ENCODE assay signal across 8 cellular contexts in the genomic region with DNA sequence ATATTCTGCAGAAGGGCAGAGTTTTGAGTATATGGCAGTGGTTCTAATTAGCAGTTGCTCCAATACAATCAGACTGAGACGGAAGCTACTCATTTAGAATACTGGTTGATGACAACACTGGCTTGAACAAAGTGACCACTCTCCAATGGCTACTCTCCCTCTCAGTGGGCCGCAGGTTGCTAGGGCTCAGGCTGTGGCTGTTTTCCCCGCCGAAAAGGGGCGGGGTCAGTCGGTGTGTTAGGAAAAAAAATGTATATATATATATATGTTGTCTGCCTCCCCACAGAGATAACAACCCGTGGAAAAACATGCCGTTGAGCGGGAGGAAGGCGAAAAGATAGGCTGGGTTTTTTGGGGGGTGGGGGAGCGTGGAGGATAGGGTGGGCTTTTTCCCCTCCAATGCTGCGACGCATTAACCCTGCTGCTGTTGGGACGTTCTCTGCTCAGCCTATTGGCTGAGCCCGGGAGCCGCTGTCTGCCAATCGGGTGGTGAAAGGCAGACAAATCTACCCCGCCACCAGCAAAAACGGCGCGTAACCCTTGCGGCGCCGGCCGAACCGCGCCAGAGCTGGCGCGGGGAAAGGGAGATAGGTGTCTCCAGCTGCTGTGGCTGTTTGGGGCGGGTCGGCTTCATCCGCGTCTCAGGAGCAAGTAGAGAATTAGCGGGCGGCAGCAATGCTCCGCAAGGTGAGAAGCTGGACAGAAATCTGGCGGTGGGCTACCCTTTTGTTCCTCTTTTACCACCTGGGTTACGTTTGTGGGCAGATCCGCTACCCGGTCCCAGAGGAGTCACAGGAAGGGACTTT.
A peak's percentile ranks its signal among the peaks of the same experiment; 100 is the strongest.
DNase-seq lines count a peak whose midpoint lies in the region; ATAC-seq lines count a peak whose summit lies in the region.

A gene (plus strand): TSS at position 532 of the 806 bp plus-strand sequence. CDS start 144 bp downstream, at position 676.

- H3K9ac ChIP-seq in duodenal mucosa (ENCODE audit: low read depth in 1 of 2, low read length in 2 of 2): no peak within 1 kb of the TSS

- peak within 1 kb of the TSS; percentile 57 to 60 for H3K4me3 ChIP-seq in duodenal mucosa (ENCODE audit: low read depth in 1 of 2, low read length in 2 of 2)

- peaks cover 0 to 13% of the 10 kb centered on the region in 2 donors for H3K4me1 ChIP-seq in duodenal mucosa (ENCODE audit: control insufficient read depth in 1 of 2, insufficient read depth in 2 of 2, low read length in 2 of 2)

- no peaks in the 10 kb centered on the region for H3K36me3 ChIP-seq in duodenal mucosa (ENCODE audit: control insufficient read depth in 1 of 2, insufficient read depth in 2 of 2, low read length in 2 of 2)

- DNase-seq in DMS79 (lab: John Stamatoyannopoulos, UW): peak; percentile 22
- peak; percentile 56 for DNase-seq in NCI-H146 treated with DMSO at 0.1 percent for 48 hours (lab: John Stamatoyannopoulos, UW; ENCODE audit: unreplicated experiment)
- DNase-seq in middle frontal gyrus (ENCODE audit: extremely low spot score, low spot score): peak; percentile 68
- DNase-seq in Ammon's horn (ENCODE audit: low spot score): no peak
- no peak for DNase-seq in DMS114 treated with DMSO at 0.1 percent for 48 hours (lab: John Stamatoyannopoulos, UW; ENCODE audit: unreplicated experiment)
- DNase-seq in OCI-M2 (lab: John Stamatoyannopoulos, UW; ENCODE audit: unreplicated experiment): no peak

- H3K27me3 ChIP-seq in duodenal mucosa (ENCODE audit: control insufficient read depth in 1 of 2, insufficient read depth in 2 of 2, low read length in 2 of 2): peaks cover 13 to 24% of the 10 kb centered on the region in 2 donors

- H3K27ac ChIP-seq in duodenal mucosa (ENCODE audit: low read depth, low read length): no peak within 1 kb of the TSS

- ATAC-seq in GM19023 (IDR thresholded peaks at IDR 0.05; ENCODE audit: unreplicated experiment): no peak

- no peaks in the 10 kb centered on the region for H3K9me3 ChIP-seq in duodenal mucosa (ENCODE audit: control insufficient read depth in 1 of 2, low read length in 2 of 2)

Comparison
In these comparisons a context has a peak if more than half of its experiments do, and no peak if none do; other contexts are left out.
1. DNase-seq: peak in DMS79 (single experiment), NCI-H146 treated with DMSO at 0.1 percent for 48 hours (single experiment) and middle frontal gyrus (single experiment); none in Ammon's horn (single experiment), DMS114 treated with DMSO at 0.1 percent for 48 hours (single experiment) and OCI-M2 (single experiment).